14 cellular contexts compared by ENCODE assay signal in the genomic region with DNA sequence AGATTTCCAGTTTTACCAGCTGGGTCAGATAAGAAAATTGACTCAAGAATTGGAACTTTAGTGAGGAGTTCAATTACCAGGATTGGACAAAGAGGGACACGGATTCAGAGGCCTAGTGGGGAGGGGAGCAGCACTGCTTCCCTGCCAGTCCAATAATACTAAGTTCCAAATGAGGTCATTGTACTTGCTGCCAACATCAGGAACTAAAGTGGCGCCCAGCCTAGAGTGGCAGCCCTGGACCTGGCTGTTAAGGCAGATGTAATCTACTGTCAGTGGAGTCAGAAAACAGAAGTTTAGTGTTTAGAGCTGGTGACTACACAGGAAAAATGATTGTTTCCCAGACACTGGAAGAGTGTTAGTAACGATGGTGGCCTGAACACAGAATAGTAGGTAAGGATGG.
"Had no signal": no experiment of that assay in that cellular context is flagged by ENCODE, and none has a peak within 500 bp of the region (broad histone marks: within the 10 kb centered on the region; RNA-seq: fewer than 3 reads in every experiment).

No MANE protein-coding gene starts in this region.

- H3K27ac ChIP-seq: coronary artery, sigmoid colon had no signal

- H3K27me3 ChIP-seq: sigmoid colon had no signal

- H3K9me3 ChIP-seq: sigmoid colon had no signal

- H3K36me3 Mint-ChIP-seq: activated CD4-positive, alpha-beta memory T cell treated with anti-CD3 and anti-CD28 coated beads for 36 hours; activated naive CD8-positive, alpha-beta T cell treated with anti-CD3 and anti-CD28 coated beads, Interleukin-2, amount 10 ng/mL, durations not matched to agents 7 days and 5 days; stimulated activated naive B cell treated with anti-CD40 and anti-IgM and Interleukin-4, amounts not matched to agents 10 μg/mL and 1 μg/mL and 100 μg/mL, for 72 hours had no signal

- H3K4me3 ChIP-seq: coronary artery, sigmoid colon had no signal

- FAIRE-seq: endothelial cell of umbilical vein, frontal cortex had no signal

- ATAC-seq: activated T-cell treated with anti-CD3 and anti-CD28 coated beads, Interleukin-2, amount 50 U/mL, for 4 hours; stimulated activated naive B cell treated with anti-CD40 and anti-IgM and Interleukin-4, amounts not matched to agents 10 μg/mL and 1 μg/mL and 100 μg/mL, for 72 hours had no signal

- H3K4me1 Mint-ChIP-seq: stimulated activated naive B cell treated with anti-CD40 and anti-IgM and Interleukin-4, amounts not matched to agents 10 μg/mL and 1 μg/mL and 100 μg/mL, for 72 hours had no signal

- H3K4me3 Mint-ChIP-seq: activated CD4-positive, alpha-beta memory T cell treated with anti-CD3 and anti-CD28 coated beads for 36 hours; activated naive CD8-positive, alpha-beta T cell treated with anti-CD3 and anti-CD28 coated beads, Interleukin-2, amount 10 ng/mL, durations not matched to agents 7 days and 5 days; activated T-cell treated with anti-CD3 and anti-CD28 coated beads, Interleukin-2, amount 50 U/mL, for 4 hours; stimulated activated naive B cell treated with anti-CD40 and anti-IgM and Interleukin-4, amounts not matched to agents 10 μg/mL and 1 μg/mL and 100 μg/mL, for 72 hours had no signal

- H3K4me1 ChIP-seq: sigmoid colon had no signal

- DNase-seq: activated CD4-positive, alpha-beta memory T cell treated with anti-CD3 and anti-CD28 coated beads for 36 hours; activated CD4-positive, alpha-beta T cell treated with anti-CD3 and anti-CD28 coated beads for 1 hour; activated gamma-delta T cell; activated naive CD8-positive, alpha-beta T cell treated with anti-CD3 and anti-CD28 coated beads, Interleukin-2, amount 10 ng/mL, durations not matched to agents 7 days and 5 days; activated T-cell treated with anti-CD3 and anti-CD28 coated beads, Interleukin-2, amount 50 U/mL, for 4 hours; effector CD4-positive, alpha-beta T cell; SHP77 treated with DMSO at 0.1 percent for 48 hours; sigmoid colon; stimulated activated CD4-positive, alpha-beta T cell treated with anti-CD3 and anti-CD28 coated beads, Interleukin-2, amount 100 ng/mL, for 24 hours; stimulated activated naive B cell treated with anti-CD40 and anti-IgM and Interleukin-4, amounts not matched to agents 10 μg/mL and 1 μg/mL and 100 μg/mL, for 72 hours; trophoblast cell had no signal

- H3K36me3 ChIP-seq: sigmoid colon had no signal

- H3K9me3 Mint-ChIP-seq: activated CD4-positive, alpha-beta memory T cell treated with anti-CD3 and anti-CD28 coated beads for 36 hours; activated naive CD8-positive, alpha-beta T cell treated with anti-CD3 and anti-CD28 coated beads, Interleukin-2, amount 10 ng/mL, durations not matched to agents 7 days and 5 days; activated T-cell treated with anti-CD3 and anti-CD28 coated beads, Interleukin-2, amount 50 U/mL, for 4 hours; stimulated activated naive B cell treated with anti-CD40 and anti-IgM and Interleukin-4, amounts not matched to agents 10 μg/mL and 1 μg/mL and 100 μg/mL, for 72 hours had no signal

- H3K27ac Mint-ChIP-seq: activated CD4-positive, alpha-beta memory T cell treated with anti-CD3 and anti-CD28 coated beads for 36 hours; activated naive CD8-positive, alpha-beta T cell treated with anti-CD3 and anti-CD28 coated beads, Interleukin-2, amount 10 ng/mL, durations not matched to agents 7 days and 5 days; stimulated activated naive B cell treated with anti-CD40 and anti-IgM and Interleukin-4, amounts not matched to agents 10 μg/mL and 1 μg/mL and 100 μg/mL, for 72 hours had no signal
